Comparison of ENCODE assay signal across 19 cellular contexts in genomic region chr22:30441088-30441487, GRCh38. TPM values are rescaled to one million over a fixed set of nuclear protein-coding genes. Genes with fewer than 3 reads are reported as not detected.
A peak's percentile ranks its signal among the peaks of the same experiment; 100 is the strongest.
DNase-seq lines count a peak whose midpoint lies in the region; ATAC-seq and TF ChIP-seq lines count a peak whose summit lies in the region.
"Had no signal": no experiment of that assay in that cellular context is flagged by ENCODE, and none has a peak within 500 bp of the region (broad histone marks: within the 10 kb centered on the region; RNA-seq: fewer than 3 reads in every experiment).

No MANE protein-coding gene starts in this region.

- H2BK5ac ChIP-seq in neuronal stem cell (ENCODE audit: low read length), result no peak overlapping the region

- peak overlapping the region; percentile 63 for H3K9ac ChIP-seq in neuronal stem cell (ENCODE audit: low read depth, low read length, poor library complexity)

- CTCF ChIA-PET in CD8-positive, alpha-beta memory T cell (lab: Charles Lee), result interaction anchor here (1.0 kb wide), 1 partner anchor 15 kb away, joined by 3 read pairs; no protein-coding TSS in a partner anchor

- no peak for ATAC-seq in GM18505 (IDR thresholded peaks at IDR 0.05; ENCODE audit: unreplicated experiment)
- ATAC-seq: Panc1 had no signal

- H2BK15ac ChIP-seq in neuronal stem cell (ENCODE audit: low read length), result no peak overlapping the region

- no CpG with 5 or more reads among the region's 9 CpGs for WGBS in neuronal stem cell (ENCODE audit: extremely low coverage in 2 of 2, insufficient read length in 2 of 2, insufficient replicate concordance in 1 of 2), 2 donors

- no peak overlapping the region for H2BK12ac ChIP-seq in neuronal stem cell (ENCODE audit: low read length)

- H3K4me1 Mint-ChIP-seq in CD8-positive, alpha-beta memory T cell, result peaks cover 19 to 36% (median 28%) of the 10 kb centered on the region in 3 donors
- peaks cover 45% of the 10 kb centered on the region for H3K4me1 Mint-ChIP-seq in HFFc6 (ENCODE audit: low read depth)
- peaks cover 16% of the 10 kb centered on the region for H3K4me1 Mint-ChIP-seq in glutamatergic neuron (ENCODE audit: low read depth, unreplicated experiment)

- H3K4me3 ChIP-seq in CD8-positive, alpha-beta memory T cell (ENCODE audit: low read length), result no peak overlapping the region
- no peak overlapping the region for H3K4me3 ChIP-seq in neuronal stem cell (ENCODE audit: low read length in 2 of 2)
- H3K4me3 ChIP-seq: BLaER1 treated with 17β-estradiol and CSF1 and Interleukin-3, amounts not matched to agents 10 nM and 100 nM; SJCRH30 had no signal

- H3K4ac ChIP-seq in neuronal stem cell (ENCODE audit: low read length), result no peak overlapping the region

- no peak overlapping the region for H2AFZ ChIP-seq in neuronal stem cell (ENCODE audit: low read length)

- POLR2A ChIA-PET in CD8-positive, alpha-beta memory T cell (lab: Charles Lee), result interaction anchor here (0.7 kb wide), 1 partner anchor 84 kb away, joined by 6 read pairs; the partner anchor contains the start of genes CCDC157 and SF3A1

- H3K9me3 Mint-ChIP-seq in CD8-positive, alpha-beta memory T cell, result peaks cover 4 to 17% (median 14%) of the 10 kb centered on the region in 5 donors
- H3K9me3 Mint-ChIP-seq in HFFc6, result no peaks in the 10 kb centered on the region
- H3K9me3 Mint-ChIP-seq in glutamatergic neuron (ENCODE audit: unreplicated experiment), result peaks cover 4% of the 10 kb centered on the region

- no peak overlapping the region for H3K18ac ChIP-seq in neuronal stem cell (ENCODE audit: low read length)

- H3K27ac Mint-ChIP-seq in CD8-positive, alpha-beta memory T cell, result peak overlapping the region in 6 of 8 donors; percentile 5 to 97 (median 62)
- H3K27ac Mint-ChIP-seq in HFFc6 (peak overlapping the region; percentile 67), glutamatergic neuron (ENCODE audit: unreplicated experiment) (peak overlapping the region; percentile 71)

- peaks cover 54 to 80% of the 10 kb centered on the region in 2 donors for H3K27me3 Mint-ChIP-seq in CD8-positive, alpha-beta memory T cell
- H3K27me3 Mint-ChIP-seq in HFFc6 (ENCODE audit: insufficient read depth), result peaks cover 13% of the 10 kb centered on the region; the same call in 1 of the 2 replicates
- H3K27me3 Mint-ChIP-seq in glutamatergic neuron (ENCODE audit: unreplicated experiment), result peaks cover 7% of the 10 kb centered on the region

- H3K14ac ChIP-seq in neuronal stem cell (ENCODE audit: low read length), result no peak overlapping the region

- no peak overlapping the region for H3K23ac ChIP-seq in neuronal stem cell (ENCODE audit: low read depth, low read length, poor library complexity)

- H3K4me1 ChIP-seq in CD8-positive, alpha-beta memory T cell (ENCODE audit: insufficient read depth, low read length), result peaks cover 17% of the 10 kb centered on the region
- peaks cover 3 to 9% of the 10 kb centered on the region in 2 donors for H3K4me1 ChIP-seq in neuronal stem cell (ENCODE audit: control insufficient read depth in 2 of 2, insufficient read depth in 1 of 2, low read depth in 1 of 2, low read length in 2 of 2)
- H3K4me1 ChIP-seq: SJCRH30 had no signal

- TF ChIP-seq CTCF in HFFc6 (IDR thresholded peaks at IDR 0.05) (no peak), glutamatergic neuron (IDR thresholded peaks at IDR 0.05; ENCODE audit: partially characterized antibody, unreplicated experiment) (no peak)

- peak overlapping the region in 1 of 7 donors; percentile 9 for H3K4me3 Mint-ChIP-seq in CD8-positive, alpha-beta memory T cell
- H3K4me3 Mint-ChIP-seq in HFFc6, result no peak overlapping the region
- peak overlapping the region; percentile 72 for H3K4me3 Mint-ChIP-seq in glutamatergic neuron (ENCODE audit: unreplicated experiment)

- no peak overlapping the region for H3K27ac ChIP-seq in CD8-positive, alpha-beta memory T cell (ENCODE audit: low read depth, low read length)
- no peak overlapping the region for H3K27ac ChIP-seq in neuronal stem cell (replicated peaks; ENCODE audit: low read length)
- H3K27ac ChIP-seq: SJCRH30 had no signal

- peaks cover 1 to 7% (median 4%) of the 10 kb centered on the region in 3 donors for H3K36me3 Mint-ChIP-seq in CD8-positive, alpha-beta memory T cell
- H3K36me3 Mint-ChIP-seq in HFFc6 (ENCODE audit: low read depth) (no peaks in the 10 kb centered on the region), glutamatergic neuron (ENCODE audit: unreplicated experiment) (no peaks in the 10 kb centered on the region)

- H3K4me2 ChIP-seq in neuronal stem cell (ENCODE audit: insufficient read depth, low read length, poor library complexity, severe bottlenecking), result no peak overlapping the region

- H4K8ac ChIP-seq in neuronal stem cell (ENCODE audit: low read depth, low read length), result no peak overlapping the region

- no peak overlapping the region for H2AK5ac ChIP-seq in neuronal stem cell (ENCODE audit: low read depth, low read length)

- H3K9me3 ChIP-seq in CD8-positive, alpha-beta memory T cell (ENCODE audit: low read length), result no peaks in the 10 kb centered on the region
- no peaks in the 10 kb centered on the region for H3K9me3 ChIP-seq in neuronal stem cell (replicated peaks in 1 of 2; ENCODE audit: control insufficient read depth in 2 of 2, insufficient read depth in 1 of 2, low read depth in 1 of 2, low read length in 2 of 2)
- H3K9me3 ChIP-seq: SJCRH30 had no signal

- no peak for DNase-seq in CD8-positive, alpha-beta memory T cell
- no peak for DNase-seq in HFFc6
- peak; percentile 27 for DNase-seq in glutamatergic neuron
- no peak for DNase-seq in neuronal stem cell (ENCODE audit: low spot score)
- DNase-seq in AG20443 (ENCODE audit: low spot score), result no peak
- no peak for DNase-seq in NCI-H1092 treated with DMSO at 0.1 percent for 48 hours (lab: John Stamatoyannopoulos, UW)
- DNase-seq: ACHN, DMS53, GDM1, NCI-H1694, NCI-H2081 treated with DMSO at 0.1 percent for 48 hours, NCI-H2171 treated with DMSO at 0.1 percent for 48 hours, NCI-H524 treated with DMSO at 0.1 percent for 48 hours, NCI-H82, SJCRH30 had no signal

- no peak overlapping the region for H4K91ac ChIP-seq in neuronal stem cell (ENCODE audit: low read depth, low read length, poor library complexity)

- no peak overlapping the region for H2BK120ac ChIP-seq in neuronal stem cell (ENCODE audit: low read depth, low read length)

- TF ChIP-seq POLR2A in GM18505 (IDR thresholded peaks at IDR 0.05; ENCODE audit: borderline replicate concordance, extremely low read depth, insufficient read depth, insufficient read length), result no peak

- no peaks in the 10 kb centered on the region for H3K79me1 ChIP-seq in neuronal stem cell (ENCODE audit: low read depth, low read length)

- peaks cover 9% of the 10 kb centered on the region for H3K27me3 ChIP-seq in CD8-positive, alpha-beta memory T cell (ENCODE audit: insufficient read depth, low read length, poor library complexity, severe bottlenecking)
- H3K27me3 ChIP-seq in neuronal stem cell (ENCODE audit: control insufficient read depth in 3 of 3, insufficient read depth in 3 of 3, low read depth in 1 of 3, low read length in 3 of 3), result peaks cover 0 to 8% (median 0%) of the 10 kb centered on the region in 3 experiments
- H3K27me3 ChIP-seq: SJCRH30 had no signal

- H3K36me3 ChIP-seq in CD8-positive, alpha-beta memory T cell (ENCODE audit: insufficient read depth, low read length), result no peaks in the 10 kb centered on the region
- H3K36me3 ChIP-seq in neuronal stem cell (replicated peaks in 1 of 2; ENCODE audit: control insufficient read depth in 2 of 2, insufficient read depth in 2 of 2, low read length in 2 of 2), result no peaks in the 10 kb centered on the region
- H3K36me3 ChIP-seq: BLaER1 treated with 17β-estradiol and CSF1 and Interleukin-3, amounts not matched to agents 10 nM and 100 nM; SJCRH30 had no signal

RNA-seq across cellular contexts. Expression of gene MTFP1, which starts 15.5 kb away (rescaled TPM):
- total RNA-seq in CD8-positive, alpha-beta memory T cell, result 100 to 1,000 TPM; 104 to 110 TPM
- polyA plus RNA-seq in CD8-positive, alpha-beta memory T cell, result 43.1 TPM
- 1 to 10 TPM; 1.7 to 5.7 (median 4.1) TPM for total RNA-seq in HFFc6 (2021; fragmentation: NEBNext Ultra II Directional; extraction: Animal tissue kit (Norgen Biotek cat#: 25700))
- total RNA-seq in glutamatergic neuron (ENCODE audit: unreplicated experiment), result 5.8 TPM
- 14.0 TPM for polyA plus RNA-seq in neuronal stem cell (2013, experiment 1 of 2)
- 14.3 TPM for polyA plus RNA-seq in neuronal stem cell (2013, experiment 2 of 2)

RNA-seq across cellular contexts. Expression of gene SEC14L3, which starts 30.7 kb away (rescaled TPM):
- not detected for total RNA-seq in CD8-positive, alpha-beta memory T cell
- polyA plus RNA-seq in CD8-positive, alpha-beta memory T cell, result not detected
- not detected for total RNA-seq in HFFc6 (2021; fragmentation: NEBNext Ultra II Directional; extraction: Animal tissue kit (Norgen Biotek cat#: 25700))
- total RNA-seq in glutamatergic neuron (ENCODE audit: unreplicated experiment), result not detected
- not detected for polyA plus RNA-seq in neuronal stem cell (2013, experiment 1 of 2)
- polyA plus RNA-seq in neuronal stem cell (2013, experiment 2 of 2), result not detected
- total RNA-seq: HT1080, SJCRH30 had no signal

RNA-seq across cellular contexts. Expression of gene SEC14L2, which starts 44.3 kb away (rescaled TPM):
- 1 to 10 TPM; 4.4 to 4.9 TPM for total RNA-seq in CD8-positive, alpha-beta memory T cell
- polyA plus RNA-seq in CD8-positive, alpha-beta memory T cell, result 4.6 TPM
- 10 to 100 TPM; 18.4 to 24.0 (median 22.8) TPM for total RNA-seq in HFFc6 (2021; fragmentation: NEBNext Ultra II Directional; extraction: Animal tissue kit (Norgen Biotek cat#: 25700))
- 0.76 TPM for total RNA-seq in glutamatergic neuron (ENCODE audit: unreplicated experiment)
- polyA plus RNA-seq in neuronal stem cell (2013, experiment 1 of 2), result 2.3 TPM
- polyA plus RNA-seq in neuronal stem cell (2013, experiment 2 of 2), result 2.2 TPM

RNA-seq across cellular contexts. Expression of gene RNF215, which starts 53.9 kb away (rescaled TPM):
- total RNA-seq in CD8-positive, alpha-beta memory T cell, result 1 to 10 TPM; 6.3 to 7.9 TPM
- polyA plus RNA-seq in CD8-positive, alpha-beta memory T cell, result 0.22 TPM
- 10 to 100 TPM; 12.7 to 18.9 (median 15.3) TPM for total RNA-seq in HFFc6 (2021; fragmentation: NEBNext Ultra II Directional; extraction: Animal tissue kit (Norgen Biotek cat#: 25700))
- total RNA-seq in glutamatergic neuron (ENCODE audit: unreplicated experiment), result 43.1 TPM
- polyA plus RNA-seq in neuronal stem cell (2013, experiment 1 of 2), result 9.1 TPM
- polyA plus RNA-seq in neuronal stem cell (2013, experiment 2 of 2), result 9.6 TPM

Comparison
In these comparisons a context has a peak if more than half of its experiments do, and no peak if none do; other contexts are left out.
1. RNA of gene MTFP1, which starts 15.5 kb away (total RNA-seq): 104 to 110 TPM in CD8-positive, alpha-beta memory T cell; 5.8 TPM in glutamatergic neuron (single experiment) and 1.7 to 5.7 TPM in HFFc6; every median in the first group is over 10 times any median in the second.
2. Peak in every context shown above with its lines, with median percentiles within 50 percentile points of each other: H3K27ac Mint-ChIP-seq.